9 cellular contexts compared by ENCODE assay signal in the genomic region with DNA sequence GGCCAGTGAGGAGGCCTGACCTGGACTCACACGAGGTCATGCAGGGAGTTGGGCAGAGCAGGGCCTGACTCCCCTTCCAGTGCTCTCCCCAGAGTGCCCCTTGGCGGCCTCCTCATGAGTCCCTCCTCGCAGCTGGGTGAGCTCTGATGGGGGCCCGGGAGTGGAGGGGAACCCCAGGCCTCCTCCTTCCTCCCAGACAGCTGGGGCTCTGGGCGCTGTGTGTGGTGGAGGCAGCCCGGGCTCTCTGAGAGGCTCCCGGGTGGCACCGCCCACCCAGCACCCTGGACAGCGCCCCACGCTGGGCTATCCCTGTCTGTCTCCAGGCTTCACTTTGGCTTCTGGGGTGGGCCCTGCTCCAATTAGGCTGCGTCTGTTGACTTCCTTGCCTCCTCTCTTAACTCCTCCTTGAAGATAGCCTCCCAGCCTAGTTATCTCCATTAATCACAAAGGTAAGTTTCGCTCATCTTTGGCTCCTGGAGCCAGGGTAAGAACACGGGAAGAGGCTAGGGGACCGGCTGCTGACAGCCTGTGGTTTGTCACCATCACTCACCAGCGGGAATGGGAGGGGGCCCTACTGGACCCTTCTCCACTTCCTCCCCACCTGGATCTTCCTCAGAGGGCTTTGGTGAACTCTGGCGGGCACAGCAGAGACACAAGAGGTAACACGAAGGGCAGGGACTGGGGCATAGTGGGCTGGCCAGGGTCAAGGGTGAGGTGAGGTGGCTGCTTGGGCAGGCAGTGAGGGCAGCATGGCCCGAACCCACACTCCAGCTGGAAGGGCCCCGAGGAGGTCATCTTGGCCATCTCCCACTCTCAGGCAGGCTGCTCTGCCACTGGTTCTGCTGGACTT. TPM values are rescaled to one million over a fixed set of nuclear protein-coding genes. Genes with fewer than 3 reads are reported as not detected.
DNase-seq lines count a peak whose midpoint lies in the region; ATAC-seq and TF ChIP-seq lines count a peak whose summit lies in the region.
"Had no signal": no experiment of that assay in that cellular context is flagged by ENCODE, and none has a peak within 500 bp of the region (broad histone marks: within the 10 kb centered on the region; RNA-seq: fewer than 3 reads in every experiment).

No MANE protein-coding gene starts in this region.

- no peak overlapping the region for H3K4me3 ChIP-seq in osteoblast (ENCODE audit: insufficient read depth, low read length)
- H3K4me3 ChIP-seq in CD8-positive, alpha-beta memory T cell (ENCODE audit: low read length): no peak overlapping the region

- no peak overlapping the region for H3K27ac Mint-ChIP-seq in CD8-positive, alpha-beta memory T cell

- POLR2A ChIA-PET in CD8-positive, alpha-beta memory T cell (lab: Charles Lee): no interaction called here

- no peaks in the 10 kb centered on the region for H3K4me1 Mint-ChIP-seq in CD8-positive, alpha-beta memory T cell

- DNase-seq in GM13976 (ENCODE audit: low spot score): peak; percentile 85
- peak; percentile 32 for DNase-seq in NAMALWA (ENCODE audit: low spot score)
- peak; percentile 73 for DNase-seq in ecto neural progenitor cell (ENCODE audit: low spot score)
- peak; percentile 95 for DNase-seq in osteoblast (ENCODE audit: insufficient read length, low spot score, missing footprints)
- no peak for DNase-seq in NCI-H345 (lab: John Stamatoyannopoulos, UW)
- no peak for DNase-seq in CD8-positive, alpha-beta memory T cell

- H3K36me3 ChIP-seq in osteoblast (ENCODE audit: insufficient read depth, low read length): no peaks in the 10 kb centered on the region
- H3K36me3 ChIP-seq in CD8-positive, alpha-beta memory T cell (ENCODE audit: insufficient read depth, low read length): no peaks in the 10 kb centered on the region

- no peaks in the 10 kb centered on the region for H3K9me3 Mint-ChIP-seq in CD8-positive, alpha-beta memory T cell

- H3K27ac ChIP-seq in osteoblast (ENCODE audit: low read depth, low read length): no peak overlapping the region
- H3K27ac ChIP-seq in CD8-positive, alpha-beta memory T cell (ENCODE audit: low read depth, low read length): no peak overlapping the region
- H3K27ac ChIP-seq: parathyroid adenoma had no signal

- H3K9me3 ChIP-seq in osteoblast (ENCODE audit: low read depth, low read length): no peaks in the 10 kb centered on the region
- no peaks in the 10 kb centered on the region for H3K9me3 ChIP-seq in CD8-positive, alpha-beta memory T cell (ENCODE audit: low read length)

- H3K4me1 ChIP-seq in osteoblast (ENCODE audit: insufficient read depth, low read length): no peaks in the 10 kb centered on the region
- H3K4me1 ChIP-seq in CD8-positive, alpha-beta memory T cell (ENCODE audit: insufficient read depth, low read length): no peaks in the 10 kb centered on the region
- H3K4me1 ChIP-seq: parathyroid adenoma had no signal

- H3K36me3 Mint-ChIP-seq in CD8-positive, alpha-beta memory T cell: no peaks in the 10 kb centered on the region

- CTCF ChIA-PET in CD8-positive, alpha-beta memory T cell (lab: Charles Lee): no interaction called here

- TF ChIP-seq CTCF in GM13976 (IDR thresholded peaks at IDR 0.05; ENCODE audit: borderline replicate concordance, control extremely low read depth, extremely low read depth, insufficient read depth, missing control alignments) (no peak), osteoblast (IDR thresholded peaks at IDR 0.05; ENCODE audit: extremely low read depth, low read depth, low read length) (no peak)

- H3K4me2 ChIP-seq in osteoblast (ENCODE audit: insufficient read depth, low read length): no peak overlapping the region

- H4K20me1 ChIP-seq in osteoblast (ENCODE audit: insufficient read depth, low read length): no peaks in the 10 kb centered on the region

- in situ Hi-C loops in GM13976 (cut with MboI; ENCODE audit: low sequenced_read_pairs, unreplicated experiment): no loop called here

- ATAC-seq in HG02759 (IDR thresholded peaks at IDR 0.05; ENCODE audit: unreplicated experiment) (no peak), GM18517 (IDR thresholded peaks at IDR 0.05; ENCODE audit: unreplicated experiment) (no peak)

- H2AFZ ChIP-seq in osteoblast (ENCODE audit: low read length): no peak overlapping the region
- H2AFZ ChIP-seq: parathyroid adenoma had no signal

- H3K27me3 ChIP-seq in osteoblast (ENCODE audit: insufficient read depth, low read length): no peaks in the 10 kb centered on the region
- H3K27me3 ChIP-seq in CD8-positive, alpha-beta memory T cell (ENCODE audit: insufficient read depth, low read length, poor library complexity, severe bottlenecking): no peaks in the 10 kb centered on the region

- no peaks in the 10 kb centered on the region for H3K79me2 ChIP-seq in osteoblast (ENCODE audit: insufficient read depth, low read length)
- H3K79me2 ChIP-seq: parathyroid adenoma had no signal

- H3K27me3 Mint-ChIP-seq in CD8-positive, alpha-beta memory T cell: peaks cover 35 to 48% of the 10 kb centered on the region in 2 donors

- H3K4me3 Mint-ChIP-seq in CD8-positive, alpha-beta memory T cell: no peak overlapping the region

RNA-seq across cellular contexts. Expression of a gene that starts 13.1 kb away (rescaled TPM):
- total RNA-seq in osteoblast: 0.29 and 0.36 TPM in 2 replicates
- total RNA-seq in CD8-positive, alpha-beta memory T cell: not detected
- 0.12 TPM for polyA plus RNA-seq in CD8-positive, alpha-beta memory T cell

Comparison
In these comparisons a context has a peak if more than half of its experiments do, and no peak if none do; other contexts are left out.
1. DNase-seq: peak in GM13976 (single experiment), NAMALWA (single experiment), ecto neural progenitor cell (single experiment) and osteoblast (single experiment); none in NCI-H345 (single experiment) and CD8-positive, alpha-beta memory T cell (0 of 5).